In the genomic region with DNA sequence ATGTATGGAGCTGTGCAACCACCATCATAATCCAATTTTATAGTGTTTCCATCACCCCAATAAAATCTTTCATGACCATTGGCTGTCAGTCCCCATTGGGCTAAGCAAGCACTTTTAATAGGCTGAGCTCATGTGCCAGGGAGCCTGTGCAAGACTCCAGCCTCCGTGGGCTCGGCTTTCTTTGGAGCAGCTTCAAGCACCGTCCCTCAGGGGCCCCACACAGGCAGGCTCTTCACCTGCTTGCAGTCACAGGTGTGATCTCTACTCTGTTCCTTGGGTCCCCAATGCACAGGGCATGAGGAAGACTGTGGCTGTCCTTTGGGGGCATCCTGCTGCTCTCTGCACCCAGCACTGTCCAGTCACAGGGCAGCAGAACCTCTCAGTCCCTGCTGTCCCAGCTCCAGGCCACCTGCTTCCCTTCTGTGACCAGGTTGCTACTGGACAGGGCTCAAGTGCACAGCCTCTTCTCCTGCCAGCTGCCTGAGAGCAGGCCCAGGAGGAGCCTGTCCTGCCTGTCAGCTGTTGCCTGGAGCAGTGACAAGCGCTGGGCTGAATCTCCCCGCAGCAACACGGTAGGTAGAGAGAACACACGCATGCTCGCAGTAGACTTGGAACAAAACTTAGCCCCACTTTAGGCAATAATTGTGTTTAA, we compare ENCODE assay signal across 18 cellular contexts. TPM values are rescaled to one million over a fixed set of nuclear protein-coding genes. Genes with fewer than 3 reads are reported as not detected.
DNase-seq lines count a peak whose midpoint lies in the region; ATAC-seq, FAIRE-seq and TF ChIP-seq lines count a peak whose summit lies in the region.
"Had no signal": no experiment of that assay in that cellular context is flagged by ENCODE, and none has a peak within 500 bp of the region (broad histone marks: within the 10 kb centered on the region; RNA-seq: fewer than 3 reads in every experiment).

No MANE protein-coding gene starts in this region.

- peaks cover 19% of the 10 kb centered on the region for H3K4me1 ChIP-seq in left ventricle myocardium inferior
- H3K4me1 ChIP-seq in skeletal muscle tissue (ENCODE audit: control insufficient read depth in 3 of 3, insufficient read depth in 3 of 3, low read length in 3 of 3), result peaks cover 31 to 43% (median 42%) of the 10 kb centered on the region in 3 donors

- TF ChIP-seq CTCF in left ventricle myocardium inferior (IDR thresholded peaks at IDR 0.05; ENCODE audit: borderline replicate concordance), result no peak
- TF ChIP-seq CTCF in D721Med (IDR thresholded peaks at IDR 0.05; ENCODE audit: insufficient read depth, missing control alignments), result no peak

- no peaks in the 10 kb centered on the region for H3K9me3 ChIP-seq in left ventricle myocardium inferior (replicated peaks)
- H3K9me3 ChIP-seq in skeletal muscle tissue (ENCODE audit: control insufficient read depth in 3 of 3, low read length in 3 of 3), result no peaks in the 10 kb centered on the region
- H3K9me3 ChIP-seq: sigmoid colon, thoracic aorta had no signal

- FAIRE-seq in D721Med (lab: Jason Lieb, UNC), result no peak
- FAIRE-seq in GM12891 (lab: Jason Lieb, UNC), result no peak
- FAIRE-seq: endothelial cell of umbilical vein, frontal cortex had no signal

- peak overlapping the region; percentile 20 for H3K27ac ChIP-seq in left ventricle myocardium inferior (replicated peaks)
- H3K27ac ChIP-seq in skeletal muscle tissue (ENCODE audit: low read depth, low read length), result peak overlapping the region; percentile 46
- H3K27ac ChIP-seq: sigmoid colon, thoracic aorta had no signal

- ATAC-seq in HG03095 (IDR thresholded peaks at IDR 0.05; ENCODE audit: unreplicated experiment), result no peak

- DNase-seq in NCI-H2029 treated with DMSO at 0.1 percent for 48 hours (lab: John Stamatoyannopoulos, UW) (peak; percentile 2), SHP77 treated with DMSO at 0.1 percent for 48 hours (lab: John Stamatoyannopoulos, UW) (peak; percentile 41), left ventricle myocardium inferior (peak; percentile 60), D721Med (ENCODE audit: insufficient read length, low spot score) (no peak), GM12891 (ENCODE audit: insufficient read length, low spot score) (no peak)
- DNase-seq: amygdala; H7; mesenchymal stem cell; NCI-H526 treated with DMSO at 0.1 percent for 48 hours; sigmoid colon; stimulated activated CD4-positive, alpha-beta T cell treated with anti-CD3 and anti-CD28 coated beads, Interleukin-2, amount 100 ng/mL, for 48 hours had no signal

- H3K27me3 ChIP-seq in left ventricle myocardium inferior (ENCODE audit: low read depth) (no peaks in the 10 kb centered on the region), skeletal muscle tissue (ENCODE audit: control insufficient read depth in 3 of 3, insufficient read depth in 3 of 3, low read length in 3 of 3) (no peaks in the 10 kb centered on the region)
- H3K27me3 ChIP-seq: sigmoid colon had no signal

- H3K36me3 ChIP-seq in left ventricle myocardium inferior, result no peaks in the 10 kb centered on the region
- no peaks in the 10 kb centered on the region for H3K36me3 ChIP-seq in skeletal muscle tissue (ENCODE audit: control insufficient read depth in 3 of 3, insufficient read depth in 3 of 3, low read length in 3 of 3)
- H3K36me3 ChIP-seq: sigmoid colon, thoracic aorta had no signal

- no peak for TF ChIP-seq POLR2A in GM12891 (IDR thresholded peaks at IDR 0.05; ENCODE audit: low read depth, low read length)

- peak overlapping the region; percentile 27 to 77 (median 66) for H3K9ac ChIP-seq in skeletal muscle tissue (ENCODE audit: low read depth in 1 of 3, low read length in 3 of 3)

- H3K4me3 ChIP-seq in left ventricle myocardium inferior, result no peak overlapping the region
- peak overlapping the region; percentile 34 to 38 (median 35) for H3K4me3 ChIP-seq in skeletal muscle tissue (ENCODE audit: low read length in 3 of 3)
- H3K4me3 ChIP-seq: sigmoid colon, thoracic aorta had no signal

- intact Hi-C loops in left ventricle myocardium inferior (cut with micrococcal nuclease), result no loop called here

TF ChIP-seq in GM12891, 5 proteins besides CTCF, POLR2A, EP300 and RAD21:
- TF ChIP-seq POU2F2 (IDR thresholded peaks at IDR 0.05; ENCODE audit: low read depth, low read length), result no peak
- no peak for TF ChIP-seq PAX5 (IDR thresholded peaks at IDR 0.05; ENCODE audit: insufficient read depth, low read length, severe bottlenecking)
- no peak for TF ChIP-seq POLR2AphosphoS5 (IDR thresholded peaks at IDR 0.05; ENCODE audit: low read depth, low read length)
- no peak for TF ChIP-seq TAF1 (IDR thresholded peaks at IDR 0.05; ENCODE audit: low read depth, low read length)
- no peak for TF ChIP-seq SPI1 (IDR thresholded peaks at IDR 0.05; ENCODE audit: low read depth, low read length)

RNA-seq across cellular contexts. Expression of gene TMEM131, which starts 40.7 kb away (rescaled TPM):
- 28.9 TPM for total RNA-seq in left ventricle myocardium inferior
- 32.9 TPM for total RNA-seq in skeletal muscle tissue
- polyA plus RNA-seq in GM12891 (2012; ENCODE audit: low read depth, missing spikeins), result 22.4 TPM

RNA-seq across cellular contexts. Expression of gene VWA3B, which starts 50.5 kb away (rescaled TPM):
- total RNA-seq in left ventricle myocardium inferior (0.52 TPM), skeletal muscle tissue (not detected)
- polyA plus RNA-seq in GM12891 (2012; ENCODE audit: low read depth, missing spikeins), result not detected
- total RNA-seq: activated T-helper 2 cell treated with anti-CD3 and anti-CD28 coated beads, Interferon-gamma antibody, Interleukin-2, Interleukin-4, amounts not matched to agents 10 μg/mL and 5 μg/mL and 100 μg/mL, durations not matched to agents 14 hours and 24 hours and 36 hours; endothelial cell of umbilical vein had no signal
- polyA plus RNA-seq: BJ, endothelial cell of umbilical vein had no signal

Comparison
In these comparisons a context has a peak if more than half of its experiments do, and no peak if none do; other contexts are left out.
1. DNase-seq: peak in NCI-H2029 treated with DMSO at 0.1 percent for 48 hours (single experiment), SHP77 treated with DMSO at 0.1 percent for 48 hours (single experiment) and left ventricle myocardium inferior (single experiment); none in D721Med (single experiment) and GM12891 (single experiment).